35 cellular contexts compared by ENCODE assay signal in genomic region chr10:98388086-98388655, GRCh38. TPM values are rescaled to one million over a fixed set of nuclear protein-coding genes. Genes with fewer than 3 reads are reported as not detected.
DNase-seq lines count a peak whose midpoint lies in the region; ATAC-seq and TF ChIP-seq lines count a peak whose summit lies in the region.
"Had no signal": no experiment of that assay in that cellular context is flagged by ENCODE, and none has a peak within 500 bp of the region (broad histone marks: within the 10 kb centered on the region; RNA-seq: fewer than 3 reads in every experiment).

No MANE protein-coding gene starts in this region.

- no peak for TF ChIP-seq CTCF in osteoblast (IDR thresholded peaks at IDR 0.05; ENCODE audit: extremely low read depth, low read depth, low read length)

- no peak overlapping the region for H3K4me2 ChIP-seq in osteoblast (ENCODE audit: insufficient read depth, low read length)

- no peak overlapping the region for H3K4me3 Mint-ChIP-seq in activated naive CD4-positive, alpha-beta T cell treated with anti-CD3 and anti-CD28 coated beads, Interleukin-2, amount 10 ng/mL, durations not matched to agents 7 days and 5 days
- no peak overlapping the region for H3K4me3 Mint-ChIP-seq in central memory CD8-positive, alpha-beta T cell
- H3K4me3 Mint-ChIP-seq: activated CD4-positive, alpha-beta memory T cell treated with anti-CD3 and anti-CD28 coated beads, Interleukin-2, amount 10 ng/mL, durations not matched to agents 7 days and 5 days; activated naive CD4-positive, alpha-beta T cell treated with anti-CD3 and anti-CD28 coated beads, Interleukin-2, amount 50 U/mL, for 24 hours; activated T-helper 17 cell treated with anti-CD3 and anti-CD28 coated beads, Interleukin-2, amount 50 U/mL, for 72 hours; mesothelial cell of epicardium; naive thymus-derived CD8-positive, alpha-beta T cell; T-helper 1 cell treated with Interleukin-12 subunit alpha and Interleukin-12 subunit beta and Interleukin-4 antibody, amounts not matched to agents 30 μg/mL and 1 μg/mL, for 36 hours had no signal

- no peak overlapping the region for H2AFZ ChIP-seq in osteoblast (ENCODE audit: low read length)
- H2AFZ ChIP-seq: GM23248 had no signal

- H3K79me2 ChIP-seq in osteoblast (ENCODE audit: insufficient read depth, low read length): no peaks in the 10 kb centered on the region

- no peak for DNase-seq in activated naive CD4-positive, alpha-beta T cell treated with anti-CD3 and anti-CD28 coated beads, Interleukin-2, amount 10 ng/mL, durations not matched to agents 7 days and 5 days
- DNase-seq in activated naive CD4-positive, alpha-beta T cell (lab: John Stamatoyannopoulos, UW): no peak
- no peak for DNase-seq in central memory CD8-positive, alpha-beta T cell (ENCODE audit: low spot score in 2 of 2)
- DNase-seq in iPS-NIHi7 (ENCODE audit: extremely low spot score): peak; percentile 55
- peak; percentile 12 to 53 for DNase-seq in aorta
- no peak for DNase-seq in germinal center (ENCODE audit: low spot score)
- DNase-seq in osteoblast (ENCODE audit: insufficient read length, low spot score, missing footprints): no peak
- no peak for DNase-seq in NCI-H1436 treated with DMSO at 0.1 percent for 48 hours (lab: John Stamatoyannopoulos, UW)
- DNase-seq: activated CD4-positive, alpha-beta memory T cell treated with anti-CD3 and anti-CD28 coated beads, Interleukin-2, amount 10 ng/mL, durations not matched to agents 7 days and 5 days; activated CD4-positive, CD25-positive, alpha-beta regulatory T cell treated with anti-CD3 and anti-CD28 coated beads, Interleukin-2, amount 50 U/mL, for 72 hours; amniotic stem cell; COR-L47; effector CD8-positive, alpha-beta T cell; GM23248; head of caudate nucleus; KG1; kidney; MG63; naive thymus-derived CD8-positive, alpha-beta T cell; NCI-H1105 treated with DMSO at 0.1 percent for 48 hours; NCI-H1930; NCI-H2171 treated with DMSO at 0.1 percent for 48 hours; NCI-H524 treated with DMSO at 0.1 percent for 48 hours; NK-92 treated with Interleukin-12 subunit alpha and Interleukin-12 subunit beta, amount 100 ng/mL, for 24 hours; ovary; small intestine; stimulated activated naive CD8-positive, alpha-beta T cell treated with anti-CD3 and anti-CD28 coated beads, Interleukin-15, Interleukin-2, amounts not matched to agents 100 U/mL and 50 U/mL, for 24 hours had no signal

- H3K4me1 ChIP-seq in aorta (ENCODE audit: control insufficient read depth in 1 of 2, insufficient read depth in 2 of 2, low read length in 2 of 2): no peaks in the 10 kb centered on the region
- peaks cover 6% of the 10 kb centered on the region for H3K4me1 ChIP-seq in osteoblast (ENCODE audit: insufficient read depth, low read length)
- H3K4me1 ChIP-seq: breast epithelium had no signal

- H3K27ac Mint-ChIP-seq in activated naive CD4-positive, alpha-beta T cell treated with anti-CD3 and anti-CD28 coated beads, Interleukin-2, amount 10 ng/mL, durations not matched to agents 7 days and 5 days: peak overlapping the region; percentile 22
- peak overlapping the region; percentile 30 for H3K27ac Mint-ChIP-seq in central memory CD8-positive, alpha-beta T cell (ENCODE audit: low read depth)
- H3K27ac Mint-ChIP-seq: activated CD4-positive, alpha-beta memory T cell treated with anti-CD3 and anti-CD28 coated beads, Interleukin-2, amount 10 ng/mL, durations not matched to agents 7 days and 5 days; activated naive CD4-positive, alpha-beta T cell treated with anti-CD3 and anti-CD28 coated beads, Interleukin-2, amount 50 U/mL, for 24 hours; activated T-helper 17 cell treated with anti-CD3 and anti-CD28 coated beads, Interleukin-2, amount 50 U/mL, for 72 hours; mesothelial cell of epicardium; T-helper 1 cell treated with Interleukin-12 subunit alpha and Interleukin-12 subunit beta and Interleukin-4 antibody, amounts not matched to agents 30 μg/mL and 1 μg/mL, for 36 hours had no signal

- H4K20me1 ChIP-seq in osteoblast (ENCODE audit: insufficient read depth, low read length): no peaks in the 10 kb centered on the region

- H3K9me3 ChIP-seq in aorta (ENCODE audit: control insufficient read depth, low read length) (no peaks in the 10 kb centered on the region), osteoblast (ENCODE audit: low read depth, low read length) (no peaks in the 10 kb centered on the region)
- H3K9me3 ChIP-seq: breast epithelium, MG63, ovary had no signal

- peaks cover 31% of the 10 kb centered on the region for H3K4me1 Mint-ChIP-seq in activated naive CD4-positive, alpha-beta T cell treated with anti-CD3 and anti-CD28 coated beads, Interleukin-2, amount 10 ng/mL, durations not matched to agents 7 days and 5 days
- peaks cover 39% of the 10 kb centered on the region for H3K4me1 Mint-ChIP-seq in central memory CD8-positive, alpha-beta T cell
- H3K4me1 Mint-ChIP-seq: mesothelial cell of epicardium had no signal

- CTCF ChIA-PET in activated naive CD4-positive, alpha-beta T cell treated with anti-CD3 and anti-CD28 coated beads, Interleukin-2, amount 10 ng/mL, durations not matched to agents 7 days and 5 days (lab: Charles Lee): no interaction called here

- H3K27me3 Mint-ChIP-seq in activated naive CD4-positive, alpha-beta T cell treated with anti-CD3 and anti-CD28 coated beads, Interleukin-2, amount 10 ng/mL, durations not matched to agents 7 days and 5 days: peaks cover 9% of the 10 kb centered on the region
- H3K27me3 Mint-ChIP-seq in central memory CD8-positive, alpha-beta T cell: no peaks in the 10 kb centered on the region
- H3K27me3 Mint-ChIP-seq: activated CD4-positive, alpha-beta memory T cell treated with anti-CD3 and anti-CD28 coated beads, Interleukin-2, amount 10 ng/mL, durations not matched to agents 7 days and 5 days; activated naive CD4-positive, alpha-beta T cell treated with anti-CD3 and anti-CD28 coated beads, Interleukin-2, amount 50 U/mL, for 24 hours; activated T-helper 17 cell treated with anti-CD3 and anti-CD28 coated beads, Interleukin-2, amount 50 U/mL, for 72 hours; naive thymus-derived CD8-positive, alpha-beta T cell had no signal

- H3K9me3 Mint-ChIP-seq in activated naive CD4-positive, alpha-beta T cell treated with anti-CD3 and anti-CD28 coated beads, Interleukin-2, amount 10 ng/mL, durations not matched to agents 7 days and 5 days: no peaks in the 10 kb centered on the region
- no peaks in the 10 kb centered on the region for H3K9me3 Mint-ChIP-seq in central memory CD8-positive, alpha-beta T cell
- H3K9me3 Mint-ChIP-seq: activated CD4-positive, alpha-beta memory T cell treated with anti-CD3 and anti-CD28 coated beads, Interleukin-2, amount 10 ng/mL, durations not matched to agents 7 days and 5 days; activated naive CD4-positive, alpha-beta T cell treated with anti-CD3 and anti-CD28 coated beads, Interleukin-2, amount 50 U/mL, for 24 hours; activated T-helper 17 cell treated with anti-CD3 and anti-CD28 coated beads, Interleukin-2, amount 50 U/mL, for 72 hours; mesothelial cell of epicardium; naive thymus-derived CD8-positive, alpha-beta T cell; T-helper 1 cell treated with Interleukin-12 subunit alpha and Interleukin-12 subunit beta and Interleukin-4 antibody, amounts not matched to agents 30 μg/mL and 1 μg/mL, for 36 hours had no signal

- H3K27me3 ChIP-seq in aorta (ENCODE audit: control insufficient read depth in 1 of 2, insufficient read depth in 2 of 2, low read length in 1 of 2): no peaks in the 10 kb centered on the region
- H3K27me3 ChIP-seq in osteoblast (ENCODE audit: insufficient read depth, low read length): no peaks in the 10 kb centered on the region
- H3K27me3 ChIP-seq: breast epithelium, MG63, ovary had no signal

- 96% methylated on average over 13 of the region's 13 CpGs for WGBS in aorta, 2 donors

- H3K27ac ChIP-seq in aorta (ENCODE audit: low read depth in 1 of 2, low read length in 2 of 2) (no peak overlapping the region), osteoblast (ENCODE audit: low read depth, low read length) (no peak overlapping the region)
- H3K27ac ChIP-seq: breast epithelium, C4-2B, GM23248, ovary had no signal

- H3K4me3 ChIP-seq in aorta (ENCODE audit: low read length in 2 of 2): no peak overlapping the region
- H3K4me3 ChIP-seq in osteoblast (ENCODE audit: insufficient read depth, low read length): no peak overlapping the region
- H3K4me3 ChIP-seq: breast epithelium, GM23248, MG63, ovary had no signal

- ATAC-seq in central memory CD8-positive, alpha-beta T cell (replicated peaks; ENCODE audit: extremely low read depth, poor library complexity, severe bottlenecking): no peak
- ATAC-seq in aorta (ENCODE audit: low FRiP score): no peak
- ATAC-seq: activated T-helper 17 cell treated with anti-CD3 and anti-CD28 coated beads, Interleukin-2, amount 50 U/mL, for 72 hours; naive thymus-derived CD8-positive, alpha-beta T cell; Right ventricle myocardium inferior; SK-N-SH treated with all-trans-retinoic acid at 6 μM for 48 hours; stimulated activated naive CD8-positive, alpha-beta T cell treated with anti-CD3 and anti-CD28 coated beads, Interleukin-15, Interleukin-2, amounts not matched to agents 100 U/mL and 50 U/mL, for 24 hours had no signal

- no peaks in the 10 kb centered on the region for H3K36me3 Mint-ChIP-seq in activated naive CD4-positive, alpha-beta T cell treated with anti-CD3 and anti-CD28 coated beads, Interleukin-2, amount 10 ng/mL, durations not matched to agents 7 days and 5 days
- H3K36me3 Mint-ChIP-seq in central memory CD8-positive, alpha-beta T cell (ENCODE audit: insufficient read depth): no peaks in the 10 kb centered on the region
- H3K36me3 Mint-ChIP-seq: activated naive CD4-positive, alpha-beta T cell treated with anti-CD3 and anti-CD28 coated beads, Interleukin-2, amount 50 U/mL, for 24 hours had no signal

- intact Hi-C loops in aorta (cut with DNase I): no loop called here

- peaks cover 0 to 1% of the 10 kb centered on the region in 2 donors for H3K36me3 ChIP-seq in aorta (ENCODE audit: control insufficient read depth in 1 of 2, insufficient read depth in 2 of 2, low read length in 1 of 2)
- no peaks in the 10 kb centered on the region for H3K36me3 ChIP-seq in osteoblast (ENCODE audit: insufficient read depth, low read length)
- H3K36me3 ChIP-seq: breast epithelium, MG63, ovary had no signal

RNA-seq across cellular contexts. Expression of gene PYROXD2, which starts 26.8 kb away (rescaled TPM):
- total RNA-seq in aorta (10 to 100 TPM in 1 of 2 donors, 1 to 10 TPM in 1; 8.7 to 17.7 TPM), osteoblast (11.6 and 12.4 TPM in 2 replicates)
- polyA plus RNA-seq in aorta: 10 to 100 TPM in 1 of 2 donors, 1 to 10 TPM in 1; 1.8 to 21.9 TPM

RNA-seq across cellular contexts. Expression of gene HPS1, which starts 58.6 kb away (rescaled TPM):
- total RNA-seq in aorta (10 to 100 TPM; 52.2 to 75.4 TPM), osteoblast (52.1 and 61.9 TPM in 2 replicates)
- polyA plus RNA-seq in aorta: 10 to 100 TPM; 40.8 to 52.7 TPM

Comparison
In these comparisons a context has a peak if more than half of its experiments do, and no peak if none do; other contexts are left out.
1. DNase-seq: peak in iPS-NIHi7 (single experiment) and aorta (2 of 2); none in activated naive CD4-positive, alpha-beta T cell treated with anti-CD3 and anti-CD28 coated beads, Interleukin-2, amount 10 ng/mL, durations not matched to agents 7 days and 5 days (single experiment), activated naive CD4-positive, alpha-beta T cell (0 of 4), central memory CD8-positive, alpha-beta T cell (0 of 2), germinal center (single experiment), osteoblast (single experiment) and NCI-H1436 treated with DMSO at 0.1 percent for 48 hours (single experiment).